In the genomic region with DNA sequence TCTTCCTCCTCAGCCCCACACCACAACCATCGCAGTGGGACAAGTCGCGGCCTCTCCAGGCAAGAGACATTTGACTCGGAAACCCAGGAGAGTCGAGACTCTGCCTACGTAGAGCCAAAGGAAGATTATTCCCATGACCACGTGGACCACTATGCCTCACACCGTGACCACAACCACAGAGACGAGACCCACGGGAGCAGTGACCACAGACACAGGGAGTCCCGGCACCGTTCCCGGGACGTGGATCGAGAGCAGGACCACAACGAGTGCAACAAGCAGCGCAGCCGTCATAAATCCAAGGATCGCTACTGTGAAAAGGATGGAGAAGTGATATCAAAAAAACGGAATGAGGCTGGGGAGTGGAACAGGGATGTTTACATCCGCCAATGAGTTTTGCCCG, we compare ENCODE assay signal across 24 cellular contexts.
"Had no signal": no experiment of that assay in that cellular context is flagged by ENCODE, and none has a peak within 500 bp of the region (broad histone marks: within the 10 kb centered on the region; RNA-seq: fewer than 3 reads in every experiment).

No MANE protein-coding gene starts in this region.

- ATAC-seq: left cardiac atrium; left lobe of liver; mucosa of descending colon; naive thymus-derived CD4-positive, alpha-beta T cell; natural killer cell treated with Interleukin-12 subunit alpha and Interleukin-12 subunit beta and Interleukin-15 and Interleukin-18, amount 100 ng/mL, for 72 hours; psoas muscle; sciatic nerve; stimulated activated effector memory CD8-positive, alpha-beta T cell treated with anti-CD3 and anti-CD28 coated beads, Interleukin-12 subunit alpha, Interleukin-12 subunit beta, amount 100 ng/mL, for 72 hours; upper lobe of right lung had no signal

- DNase-seq: hippocampal formation; kidney glomerular epithelial cell; left cardiac atrium; midbrain; naive thymus-derived CD4-positive, alpha-beta T cell; occipital lobe; psoas muscle; stimulated activated CD4-positive, alpha-beta T cell treated with anti-CD3 and anti-CD28 coated beads, Interleukin-4, amount 100 ng/mL, for 24 hours; stimulated activated naive CD4-positive, alpha-beta T cell; tibial artery; upper lobe of right lung; uterus had no signal

- H3K9me3 ChIP-seq: mucosa of descending colon, neutrophil, psoas muscle, suprapubic skin, thoracic aorta, tibial artery, upper lobe of right lung, uterus had no signal

- H3K36me3 ChIP-seq: neural progenitor cell, uterus had no signal

- H3K9ac ChIP-seq: neural progenitor cell, parathyroid adenoma had no signal

- H3K4me2 ChIP-seq: neural progenitor cell had no signal

- H3K27ac ChIP-seq: neural progenitor cell, neutrophil, parathyroid adenoma, psoas muscle, skin epidermis, suprapubic skin, thoracic aorta, tibial artery, upper lobe of right lung, uterus had no signal

- H3K4me3 ChIP-seq: lung, mucosa of descending colon, neural progenitor cell, psoas muscle, skin epidermis, suprapubic skin, thoracic aorta, tibial artery, upper lobe of right lung, uterus had no signal

- H2AFZ ChIP-seq: neural progenitor cell, parathyroid adenoma had no signal

- H3K4me1 ChIP-seq: neural progenitor cell, parathyroid adenoma, psoas muscle, suprapubic skin, tibial artery, upper lobe of right lung, uterus had no signal

- H3K27me3 ChIP-seq: neural progenitor cell, neutrophil, suprapubic skin, tibial artery, upper lobe of right lung, uterus had no signal
